ENCODE assay signal across 7 cellular contexts in the genomic region with DNA sequence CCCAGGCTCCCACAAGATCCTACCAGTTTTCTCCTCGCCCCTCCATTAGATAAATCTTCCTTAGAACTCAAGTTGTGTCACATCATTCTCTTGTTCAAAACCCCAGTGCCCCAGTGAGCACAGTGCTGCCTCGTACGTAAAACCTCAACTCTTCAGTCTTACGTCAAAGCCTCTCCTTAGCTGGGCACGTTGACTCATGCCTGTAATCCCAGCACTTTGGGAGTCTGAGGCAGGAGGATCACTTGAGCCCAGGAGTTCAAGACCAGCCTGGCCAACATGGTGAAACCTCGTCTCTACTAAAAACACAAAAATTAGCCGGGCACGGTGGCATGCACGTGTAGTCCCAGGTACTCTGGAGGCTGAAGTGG. TPM values are rescaled to one million over a fixed set of nuclear protein-coding genes. Genes with fewer than 3 reads are reported as not detected.
DNase-seq lines count a peak whose midpoint lies in the region; ATAC-seq, FAIRE-seq and TF ChIP-seq lines count a peak whose summit lies in the region.
"Not testable (repeated sequence)": the region's sequence is repeated elsewhere in the genome, so short reads cannot be mapped to it uniquely, and the experiment has no call there.

No MANE protein-coding gene starts in this region.

- H3K4me2 ChIP-seq in BLaER1 treated with 17β-estradiol and CSF1 and Interleukin-3, amounts not matched to agents 10 nM and 100 nM = peak overlapping the region; percentile 62 to 97 (median 83)
- not testable (repeated sequence) for H3K4me2 ChIP-seq in HepG2 (ENCODE audit: low read depth, low read length)

- not testable (repeated sequence) for H3K27ac Mint-ChIP-seq in activated T-helper 17 cell treated with anti-CD3 and anti-CD28 coated beads, Interleukin-2, amount 50 U/mL, for 72 hours
- peak overlapping the region; percentile 68 for H3K27ac Mint-ChIP-seq in nephron progenitor cell

- not testable (repeated sequence) for H3K36me3 ChIP-seq in BLaER1 treated with 17β-estradiol and CSF1 and Interleukin-3, amounts not matched to agents 10 nM and 100 nM; Panc1 (ENCODE audit: control insufficient read depth, insufficient read depth, low read length); HepG2 (replicated peaks in 1 of 2; ENCODE audit: control insufficient read depth in 1 of 2, insufficient read depth in 2 of 2, low read length in 2 of 2); subcutaneous abdominal adipose tissue (ENCODE audit: control insufficient read depth in 5 of 5, insufficient read depth in 5 of 5, low read length in 5 of 5)

- not testable (repeated sequence) for H3K4me3 Mint-ChIP-seq in activated T-helper 17 cell treated with anti-CD3 and anti-CD28 coated beads, Interleukin-2, amount 50 U/mL, for 72 hours; nephron progenitor cell

- not testable (repeated sequence) for H2AFZ ChIP-seq in HepG2 (ENCODE audit: low read length)

- H3K9me3 ChIP-seq in BLaER1 treated with 17β-estradiol and CSF1 and Interleukin-3, amounts not matched to agents 10 nM and 100 nM (replicated peaks in 1 of 11); Panc1 (ENCODE audit: control insufficient read depth, insufficient read depth, low read depth, low read length); HepG2 (ENCODE audit: low read length); subcutaneous abdominal adipose tissue (ENCODE audit: control insufficient read depth in 5 of 5, low read length in 5 of 5): not testable (repeated sequence)

- not testable (repeated sequence) for BruUV-seq in Panc1 (replicated peaks; lab: Mats Ljungman, UMichigan); HepG2 (replicated peaks; lab: Mats Ljungman, UMichigan)

- H3K36me3 Mint-ChIP-seq in activated T-helper 17 cell treated with anti-CD3 and anti-CD28 coated beads, Interleukin-2, amount 50 U/mL, for 72 hours (ENCODE audit: low read depth); nephron progenitor cell (ENCODE audit: low read depth): not testable (repeated sequence)

- not testable (repeated sequence) for TF ChIP-seq RAD21 in HepG2 (CRISPR knock-in tag; IDR thresholded peaks at IDR 0.05)

- not testable (repeated sequence) for H3K9me3 Mint-ChIP-seq in activated T-helper 17 cell treated with anti-CD3 and anti-CD28 coated beads, Interleukin-2, amount 50 U/mL, for 72 hours; nephron progenitor cell

- peaks cover 64 to 97% (median 90%) of the 10 kb centered on the region in 10 experiments for H3K4me1 ChIP-seq in BLaER1 treated with 17β-estradiol and CSF1 and Interleukin-3, amounts not matched to agents 10 nM and 100 nM
- H3K4me1 ChIP-seq in Panc1 (ENCODE audit: control insufficient read depth, insufficient read depth, low read length) = peaks cover 43% of the 10 kb centered on the region
- H3K4me1 ChIP-seq in HepG2 (ENCODE audit: insufficient read depth, low read length) = peaks cover 87% of the 10 kb centered on the region
- peaks cover 20 to 51% (median 49%) of the 10 kb centered on the region in 5 donors for H3K4me1 ChIP-seq in subcutaneous abdominal adipose tissue (ENCODE audit: control insufficient read depth in 5 of 5, insufficient read depth in 5 of 5, low read length in 5 of 5)

- not testable (repeated sequence) for FAIRE-seq in HepG2 (lab: Jason Lieb, UNC)

- 65% methylated on average over 9 of the region's 9 CpGs for WGBS in HepG2 (ENCODE audit: low lambda C conversion rate)

- not testable (repeated sequence) for H4K20me1 ChIP-seq in BLaER1 treated with 17β-estradiol and CSF1 and Interleukin-3, amounts not matched to agents 10 nM and 100 nM; HepG2 (ENCODE audit: insufficient read depth, low read length)

- intact Hi-C loops in Panc1 (cut with micrococcal nuclease; ENCODE audit: unreplicated experiment); HepG2 (cut with micrococcal nuclease; ENCODE audit: unreplicated experiment): not testable (repeated sequence)

- not testable (repeated sequence) for H3K4me1 Mint-ChIP-seq in activated T-helper 17 cell treated with anti-CD3 and anti-CD28 coated beads, Interleukin-2, amount 50 U/mL, for 72 hours
- H3K4me1 Mint-ChIP-seq in nephron progenitor cell = peaks cover 52% of the 10 kb centered on the region

- not testable (repeated sequence) for ATAC-seq in Panc1, HepG2
- peak; percentile 43 for ATAC-seq in activated T-helper 17 cell treated with anti-CD3 and anti-CD28 coated beads, Interleukin-2, amount 50 U/mL, for 72 hours (replicated peaks)

- not testable (repeated sequence) for TF ChIP-seq POLR2A in HepG2 (IDR thresholded peaks at IDR 0.05; ENCODE audit: insufficient read depth in 1 of 2, low read depth in 2 of 2, low read length in 2 of 2)

- POLR2A ChIA-PET in Panc1 (lab: Charles Lee) = not testable (repeated sequence)
- POLR2A ChIA-PET in HepG2 (lab: Yijun Ruan, JAX) = interaction anchor here (0.6 to 4.0 kb wide), 3 partner anchors 10 to 57 kb away, joined by 3 to 127 read pairs (median 3); no protein-coding TSS in a partner anchor

- peak overlapping the region in 6 of 11 experiments; percentile 2 to 59 (median 28); a peak in 8 of 22 replicates for H3K27ac ChIP-seq in BLaER1 treated with 17β-estradiol and CSF1 and Interleukin-3, amounts not matched to agents 10 nM and 100 nM
- peak overlapping the region; percentile 54; the same call in 1 of the 2 replicates for H3K27ac ChIP-seq in Panc1 (ENCODE audit: low read length)
- not testable (repeated sequence) for H3K27ac ChIP-seq in HepG2 (ENCODE audit: extremely low read length, insufficient read depth, low read length)
- peak overlapping the region; percentile 72 for H3K27ac ChIP-seq in subcutaneous abdominal adipose tissue (ENCODE audit: low read depth, low read length)

- not testable (repeated sequence) for H3K27me3 Mint-ChIP-seq in activated T-helper 17 cell treated with anti-CD3 and anti-CD28 coated beads, Interleukin-2, amount 50 U/mL, for 72 hours; nephron progenitor cell (ENCODE audit: low read depth, poor library complexity)

- CTCF ChIA-PET in Panc1 (lab: Charles Lee); HepG2 (lab: Yijun Ruan, JAX; ENCODE audit: low intra/inter-chr PET ratio, low total read pairs): not testable (repeated sequence)

- not testable (repeated sequence) for TF ChIP-seq EP300 in HepG2 (IDR thresholded peaks at IDR 0.05; ENCODE audit: low read depth in 2 of 2, low read length in 2 of 2); HepG2 (CRISPR knock-in tag; IDR thresholded peaks at IDR 0.05; ENCODE audit: borderline replicate concordance)

- peak overlapping the region in 1 of 11 experiments; percentile 21; a peak in 1 of 22 replicates for H3K9ac ChIP-seq in BLaER1 treated with 17β-estradiol and CSF1 and Interleukin-3, amounts not matched to agents 10 nM and 100 nM
- not testable (repeated sequence) for H3K9ac ChIP-seq in HepG2 (ENCODE audit: insufficient read depth, low read depth, low read length); subcutaneous abdominal adipose tissue (ENCODE audit: low read length in 5 of 5)

- H3K4me3 ChIP-seq in BLaER1 treated with 17β-estradiol and CSF1 and Interleukin-3, amounts not matched to agents 10 nM and 100 nM; Panc1 (ENCODE audit: low read depth in 2 of 2, low read length in 2 of 2); HepG2 (replicated peaks in 1 of 3; ENCODE audit: insufficient read depth in 1 of 3, low read depth in 2 of 3, low read length in 3 of 3); subcutaneous abdominal adipose tissue (ENCODE audit: low read depth in 1 of 5, low read length in 5 of 5): not testable (repeated sequence)

- not testable (repeated sequence) for H3K79me2 ChIP-seq in HepG2 (ENCODE audit: insufficient read depth, low read length)

- not testable (repeated sequence) for H3K27me3 ChIP-seq in BLaER1 treated with 17β-estradiol and CSF1 and Interleukin-3, amounts not matched to agents 10 nM and 100 nM; Panc1 (ENCODE audit: control insufficient read depth, insufficient read depth, low read length); HepG2 (ENCODE audit: control insufficient read depth in 1 of 2, insufficient read depth in 2 of 2, low read length in 2 of 2); subcutaneous abdominal adipose tissue (ENCODE audit: control insufficient read depth in 5 of 5, insufficient read depth in 4 of 5, low read length in 5 of 5)

- TF ChIP-seq CTCF in Panc1 (IDR thresholded peaks at IDR 0.05); HepG2 (CRISPR knock-in tag; IDR thresholded peaks at IDR 0.05); nephron progenitor cell (IDR thresholded peaks at IDR 0.05): not testable (repeated sequence)

- in situ Hi-C loops in Panc1 (cut with HindIII; ENCODE audit: low pct_unique_long_range_greater_than_20kb, low sequenced_read_pairs); HepG2 (cut with HindIII; ENCODE audit: extremely low pct_ligation_motif_present, low pct_unique_long_range_greater_than_20kb): not testable (repeated sequence)

- DNase-seq in Kasumi-1 (lab: John Stamatoyannopoulos, UW) = peak; percentile 41 to 42
- DNase-seq in Panc1 (ENCODE audit: low read depth, low spot score); HepG2 (ENCODE audit: low spot score); nephron progenitor cell: not testable (repeated sequence)

RNA-seq across cellular contexts. Expression of a gene that starts 52.3 kb away (rescaled TPM):
- total RNA-seq in Panc1 (2021; ENCODE audit: unreplicated experiment) (197 TPM), HepG2 (2016; rRNA removed; fragmentation: Illumina TruSeq; extraction: Trizol) (1,109 and 1,579 TPM in 2 replicates)
- 107 TPM for polyA plus RNA-seq in Panc1 (2012; ENCODE audit: insufficient read length)
- total RNA-seq in activated T-helper 17 cell treated with anti-CD3 and anti-CD28 coated beads, Interleukin-2, amount 50 U/mL, for 72 hours = 100 to 1,000 TPM; 295 to 386 TPM
- total RNA-seq in HepG2 (2016; cell fraction: cytosol; rRNA removed; fragmentation: Illumina TruSeq; extraction: Trizol; ENCODE audit: low read depth) = 1,013 and 1,135 TPM in 2 replicates
- 1,109 and 1,642 TPM in 2 replicates for total RNA-seq in HepG2 (2016; cell fraction: insoluble cytoplasmic fraction; rRNA removed; fragmentation: Illumina TruSeq; extraction: Trizol)
- 682 and 685 TPM in 2 replicates for total RNA-seq in HepG2 (2016; cell fraction: membrane; rRNA removed; fragmentation: Illumina TruSeq; extraction: Trizol)
- total RNA-seq in HepG2 (2016; cell fraction: nucleus; rRNA removed; fragmentation: Illumina TruSeq; extraction: Trizol) = 388 and 421 TPM in 2 replicates
- 399 and 525 TPM in 2 replicates for polyA plus RNA-seq in HepG2 (2011; rRNA removed)
- polyA plus RNA-seq in HepG2 (2011; cell fraction: cytosol; rRNA removed) = 367 and 461 TPM in 2 replicates
- polyA plus RNA-seq in HepG2 (2011; cell fraction: nucleus; rRNA removed) = 108 and 120 TPM in 2 replicates
- 473 and 515 TPM in 2 replicates for polyA plus RNA-seq in HepG2 (2012)
- polyA plus RNA-seq in HepG2 (2016; cell fraction: cytosol; fragmentation: Illumina TruSeq; extraction: Trizol; ENCODE audit: low read depth) = 709 and 762 TPM in 2 replicates
- polyA plus RNA-seq in HepG2 (2016; cell fraction: insoluble cytoplasmic fraction; fragmentation: Illumina TruSeq; extraction: Trizol; ENCODE audit: low read depth) = 1,270 and 1,369 TPM in 2 replicates
- polyA plus RNA-seq in HepG2 (2016; cell fraction: membrane; fragmentation: Illumina TruSeq; extraction: Trizol; ENCODE audit: low read depth) = 468 and 473 TPM in 2 replicates
- polyA plus RNA-seq in HepG2 (2016; cell fraction: nucleus; fragmentation: Illumina TruSeq; extraction: Trizol; ENCODE audit: insufficient read depth, low read depth) = 530 and 538 TPM in 2 replicates
- polyA minus RNA-seq in HepG2 (2011; rRNA and poly(A)+ RNA removed; ENCODE audit: low replicate concordance) = 141 and 189 TPM in 2 replicates
- polyA minus RNA-seq in HepG2 (2011; cell fraction: cytosol; rRNA and poly(A)+ RNA removed) = 181 and 205 TPM in 2 replicates
- 139 and 166 TPM in 2 replicates for polyA minus RNA-seq in HepG2 (2011; cell fraction: nucleus; rRNA and poly(A)+ RNA removed)
